In genomic region chr20:32792316-32792715, GRCh38 we compare ENCODE assay signal across 7 cellular contexts. TPM values are rescaled to one million over a fixed set of nuclear protein-coding genes. Genes with fewer than 3 reads are reported as not detected.
DNase-seq lines count a peak whose midpoint lies in the region; ATAC-seq and TF ChIP-seq lines count a peak whose summit lies in the region.

No MANE protein-coding gene starts in this region.

- no peak for TF ChIP-seq CTCF in BE2C (IDR thresholded peaks at IDR 0.05; ENCODE audit: low read depth, low read length)
- TF ChIP-seq CTCF in esophagus squamous epithelium (IDR thresholded peaks at IDR 0.05), result no peak

- no peaks in the 10 kb centered on the region for H3K36me3 Mint-ChIP-seq in naive B cell

- intact Hi-C loops in esophagus squamous epithelium (cut with DNase I), result loop anchor here (10.0 kb wide), 1 partner anchor 92 kb away; no protein-coding TSS in a partner anchor

- H3K4me1 ChIP-seq in BE2C (no peaks in the 10 kb centered on the region; the same call in 1 of the 2 replicates), esophagus squamous epithelium (peaks cover 0 to 37% (median 2%) of the 10 kb centered on the region in 3 donors)

- H3K27ac Mint-ChIP-seq in naive B cell, result peak overlapping the region; percentile 26 to 87 (median 52)

- H3K9me3 ChIP-seq in BE2C (no peaks in the 10 kb centered on the region), esophagus squamous epithelium (no peaks in the 10 kb centered on the region)

- H3K36me3 ChIP-seq in BE2C (no peaks in the 10 kb centered on the region; the same call in 1 of the 2 replicates), esophagus squamous epithelium (peaks cover 0 to under 1% (median 0%) of the 10 kb centered on the region in 3 donors)

- DNase-seq in activated T-cell treated with anti-CD3 and anti-CD28 coated beads for 48 hours (ENCODE audit: low read depth) (peak; percentile 15), naive B cell (peak; percentile 50), BE2C (no peak), esophagus squamous epithelium (lab: John Stamatoyannopoulos, UW) (no peak), SK-N-DZ (ENCODE audit: low spot score) (no peak)

- ATAC-seq in GM18909 (IDR thresholded peaks at IDR 0.05; ENCODE audit: poor library complexity, unreplicated experiment) (peak; percentile 81), HG03095 (IDR thresholded peaks at IDR 0.05; ENCODE audit: unreplicated experiment) (peak; percentile 66), naive B cell (ENCODE audit: low read depth in 2 of 2) (peak; percentile 90 to 97)

- peaks cover 31 to 44% (median 39%) of the 10 kb centered on the region in 3 donors for H3K4me1 Mint-ChIP-seq in naive B cell

- H3K9me3 Mint-ChIP-seq in naive B cell, result no peaks in the 10 kb centered on the region

- peak overlapping the region in 5 of 8 donors; percentile 16 to 52 (median 36) for H3K4me3 Mint-ChIP-seq in naive B cell

- H3K27me3 ChIP-seq in BE2C (no peaks in the 10 kb centered on the region), esophagus squamous epithelium (no peaks in the 10 kb centered on the region)

- no peak overlapping the region for H3K27ac ChIP-seq in esophagus squamous epithelium

- H3K4me3 ChIP-seq in BE2C (ENCODE audit: low read depth, low read length) (no peak overlapping the region), esophagus squamous epithelium (no peak overlapping the region)

- no peaks in the 10 kb centered on the region for H3K27me3 Mint-ChIP-seq in naive B cell

- WGBS in esophagus squamous epithelium, 2 donors, result 50 to 67% methylated on average over 1 of the region's 3 CpGs

- no peak for TF ChIP-seq POLR2A in esophagus squamous epithelium (IDR thresholded peaks at IDR 0.05)

RNA-seq across cellular contexts. Expression of gene MAPRE1, which starts 27.4 kb away (rescaled TPM):
- polyA plus RNA-seq in naive B cell (ENCODE audit: low read depth in 6 of 6), result 10 to 100 TPM; 72.1 to 90.6 (median 85.3) TPM
- 139 TPM for polyA plus RNA-seq in BE2C (2012; ENCODE audit: insufficient read depth, insufficient read length, low read depth)
- 10 to 100 TPM; 50.8 to 76.5 (median 73.7) TPM for total RNA-seq in esophagus squamous epithelium
- polyA plus RNA-seq in SK-N-DZ (2014; cell fraction: cytosol; rRNA removed), result 233 and 240 TPM in 2 replicates
- 102 and 115 TPM in 2 replicates for polyA plus RNA-seq in SK-N-DZ (2014; cell fraction: nucleus; rRNA removed)

RNA-seq across cellular contexts. Expression of gene DNMT3B, which starts 30.1 kb away (rescaled TPM):
- under 1 TPM in 3 of 6 donors, not detected in 3; 0.08 to 0.13 (median 0.10) TPM for polyA plus RNA-seq in naive B cell (ENCODE audit: low read depth in 6 of 6)
- 1.5 TPM for polyA plus RNA-seq in BE2C (2012; ENCODE audit: insufficient read depth, insufficient read length, low read depth)
- total RNA-seq in esophagus squamous epithelium, result 1 to 10 TPM in 1 of 4 donors, under 1 TPM in 3; 0.44 to 2.2 (median 0.72) TPM
- 19.6 and 22.9 TPM in 2 replicates for polyA plus RNA-seq in SK-N-DZ (2014; cell fraction: cytosol; rRNA removed)
- 25.6 and 33.1 TPM in 2 replicates for polyA plus RNA-seq in SK-N-DZ (2014; cell fraction: nucleus; rRNA removed)

RNA-seq across cellular contexts. Expression of gene COMMD7, which starts 49.0 kb away (rescaled TPM):
- polyA plus RNA-seq in naive B cell (ENCODE audit: low read depth in 6 of 6), result 10 to 100 TPM; 80.6 to 96.9 (median 85.7) TPM
- 45.8 TPM for polyA plus RNA-seq in BE2C (2012; ENCODE audit: insufficient read depth, insufficient read length, low read depth)
- 10 to 100 TPM in 2 of 4 donors, 1 to 10 TPM in 2; 9.8 to 22.5 (median 10.2) TPM for total RNA-seq in esophagus squamous epithelium
- polyA plus RNA-seq in SK-N-DZ (2014; cell fraction: cytosol; rRNA removed), result 72.2 and 76.2 TPM in 2 replicates
- 41.1 and 50.7 TPM in 2 replicates for polyA plus RNA-seq in SK-N-DZ (2014; cell fraction: nucleus; rRNA removed)

Comparison
In these comparisons a context has a peak if more than half of its experiments do, and no peak if none do; other contexts are left out.
1. DNase-seq: peak in activated T-cell treated with anti-CD3 and anti-CD28 coated beads for 48 hours (single experiment) and naive B cell (single experiment); none in BE2C (single experiment), esophagus squamous epithelium (single experiment) and SK-N-DZ (single experiment).
2. Peak in every context shown above with its lines, with median percentiles within 50 percentile points of each other: ATAC-seq.